Comparison of ENCODE assay signal across 1 cellular context in genomic region chr7:107173191-107173590, GRCh38.
TF ChIP-seq lines count a peak whose summit lies in the region.

No MANE protein-coding gene starts in this region.

TF ChIP-seq in WTC11, 78 proteins besides CTCF, POLR2A, EP300 and RAD21 (continued from another document):
- TF ChIP-seq PRDM15 (CRISPR knock-in tag; IDR thresholded peaks at IDR 0.05): no peak
